In the genomic region with DNA sequence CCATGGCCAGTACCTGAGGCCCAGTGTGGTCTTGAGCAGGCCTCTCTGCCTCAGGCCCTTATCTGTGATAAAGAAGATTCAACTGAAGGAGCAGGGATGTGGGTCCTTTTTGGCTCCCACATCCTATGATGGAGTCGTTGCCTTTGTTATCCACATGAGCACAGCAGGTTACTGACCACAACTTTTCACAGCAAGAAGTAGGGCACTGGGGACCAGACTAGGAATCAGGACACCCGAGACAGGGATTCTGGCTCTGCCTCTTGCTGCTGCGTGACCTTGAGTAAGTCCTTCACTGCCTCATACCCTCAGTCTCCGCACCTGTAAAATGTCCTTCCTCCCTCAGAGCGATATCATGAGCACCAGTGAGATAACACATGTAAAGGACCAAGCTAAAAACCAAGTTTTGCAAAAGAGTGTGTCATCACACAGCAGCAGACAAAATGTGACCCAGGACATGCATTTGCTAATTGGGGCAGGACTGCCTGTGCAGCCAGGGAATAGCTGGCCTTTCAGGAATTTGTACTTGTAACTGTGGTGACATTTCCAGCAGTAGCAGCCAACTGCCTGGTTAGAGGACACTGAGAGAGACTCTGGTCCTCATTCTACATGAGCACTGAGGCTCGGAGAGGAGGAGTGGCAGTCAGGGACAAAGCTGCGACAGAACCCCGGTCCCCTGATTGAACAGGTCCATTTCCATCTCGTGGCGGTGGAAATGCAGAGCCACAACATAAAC, we compare ENCODE assay signal across 16 cellular contexts. TPM values are rescaled to one million over a fixed set of nuclear protein-coding genes. Genes with fewer than 3 reads are reported as not detected.
DNase-seq lines count a peak whose midpoint lies in the region; ATAC-seq and TF ChIP-seq lines count a peak whose summit lies in the region.
"Had no signal": no experiment of that assay in that cellular context is flagged by ENCODE, and none has a peak within 500 bp of the region (broad histone marks: within the 10 kb centered on the region; RNA-seq: fewer than 3 reads in every experiment).

No MANE protein-coding gene starts in this region.

- H3F3A ChIP-seq in neural cell (ENCODE audit: insufficient read depth, low read length, poor library complexity, severe bottlenecking) (no peaks in the 10 kb centered on the region), GM23248 (ENCODE audit: insufficient read depth) (no peaks in the 10 kb centered on the region)

- peak; percentile 47 for DNase-seq in activated effector memory CD4-positive, alpha-beta T cell treated with anti-CD3 and anti-CD28 coated beads, Interleukin-2, amount 50 U/mL, for 16 hours
- no peak for DNase-seq in activated effector memory CD4-positive, alpha-beta T cell treated with Interleukin-2 at 50 U/mL for 16 hours
- DNase-seq in Right ventricle myocardium superior (no peak), upper lobe of right lung (peak; percentile 21), NCI-H1417 (lab: John Stamatoyannopoulos, UW) (no peak), GM23248 (no peak)
- DNase-seq: KBM-7, NCI-H1092, NCI-H510A, SHP77 treated with DMSO at 0.1 percent for 48 hours had no signal

- H3K27ac ChIP-seq in neural cell (ENCODE audit: low read length) (no peak overlapping the region), upper lobe of right lung (no peak overlapping the region), GM23248 (no peak overlapping the region)
- H3K27ac ChIP-seq: BLaER1 treated with 17β-estradiol and CSF1 and Interleukin-3, amounts not matched to agents 10 nM and 100 nM had no signal

- H3K9ac ChIP-seq in neural cell (ENCODE audit: low read length) (peak overlapping the region; percentile 9), GM23248 (no peak overlapping the region)
- H3K9ac ChIP-seq: BLaER1 treated with 17β-estradiol and CSF1 and Interleukin-3, amounts not matched to agents 10 nM and 100 nM had no signal

- H3K36me3 ChIP-seq in neural cell (ENCODE audit: insufficient read depth, low read length) = no peaks in the 10 kb centered on the region
- H3K36me3 ChIP-seq in upper lobe of right lung = no peaks in the 10 kb centered on the region
- no peaks in the 10 kb centered on the region for H3K36me3 ChIP-seq in GM23248 (ENCODE audit: low read depth)
- H3K36me3 ChIP-seq: BLaER1 treated with 17β-estradiol and CSF1 and Interleukin-3, amounts not matched to agents 10 nM and 100 nM had no signal

- H3K27me3 ChIP-seq in neural cell (ENCODE audit: insufficient read depth, low read depth, low read length) = no peaks in the 10 kb centered on the region
- H3K27me3 ChIP-seq in upper lobe of right lung = no peaks in the 10 kb centered on the region
- peaks cover 19% of the 10 kb centered on the region; the same call in 1 of the 2 replicates for H3K27me3 ChIP-seq in GM23248 (replicated peaks; ENCODE audit: insufficient read depth)
- H3K27me3 ChIP-seq: BLaER1 treated with 17β-estradiol and CSF1 and Interleukin-3, amounts not matched to agents 10 nM and 100 nM had no signal

- TF ChIP-seq CTCF in neural cell (IDR thresholded peaks at IDR 0.05; ENCODE audit: poor library complexity, severe bottlenecking) (no peak), upper lobe of right lung (IDR thresholded peaks at IDR 0.05) (no peak)

- H3K4me1 ChIP-seq in upper lobe of right lung = no peaks in the 10 kb centered on the region
- H3K4me1 ChIP-seq in GM23248 (ENCODE audit: insufficient read depth) = no peaks in the 10 kb centered on the region

- H3K4me3 ChIP-seq in neural cell (ENCODE audit: low read length) (no peak overlapping the region), upper lobe of right lung (no peak overlapping the region), GM23248 (no peak overlapping the region)
- H3K4me3 ChIP-seq: BLaER1 treated with 17β-estradiol and CSF1 and Interleukin-3, amounts not matched to agents 10 nM and 100 nM had no signal

- no peaks in the 10 kb centered on the region for H3K9me2 ChIP-seq in neural cell (ENCODE audit: insufficient read depth, low read length)
- no peaks in the 10 kb centered on the region for H3K9me2 ChIP-seq in GM23248 (ENCODE audit: insufficient read depth)

- intact Hi-C loops in Right ventricle myocardium superior (cut with DNase I) (no loop called here), upper lobe of right lung (cut with DNase I) (no loop called here)

- no peak overlapping the region for H3K4me2 ChIP-seq in neural cell (ENCODE audit: low read length)
- no peak overlapping the region for H3K4me2 ChIP-seq in GM23248 (ENCODE audit: unreplicated experiment)
- H3K4me2 ChIP-seq: BLaER1 treated with 17β-estradiol and CSF1 and Interleukin-3, amounts not matched to agents 10 nM and 100 nM had no signal

- H4K20me1 ChIP-seq in neural cell (ENCODE audit: insufficient read depth) (no peaks in the 10 kb centered on the region), GM23248 (ENCODE audit: insufficient read depth) (no peaks in the 10 kb centered on the region)
- H4K20me1 ChIP-seq: BLaER1 treated with 17β-estradiol and CSF1 and Interleukin-3, amounts not matched to agents 10 nM and 100 nM had no signal

- peak; percentile 93 for ATAC-seq in Right ventricle myocardium superior (ENCODE audit: poor library complexity)
- no peak for ATAC-seq in upper lobe of right lung
- ATAC-seq in activated CD4-positive, CD25-positive, alpha-beta regulatory T cell treated with anti-CD3 and anti-CD28 coated beads, Interleukin-2, amount 50 U/mL, for 24 hours = no peak
- ATAC-seq: HCT116, Panc1 had no signal

- WGBS in GM23248 (ENCODE audit: low coverage in 1 of 2, low lambda C conversion rate in 2 of 2, missing lambda C conversion rate in 2 of 2), 2 experiments = 23 to 34% methylated on average over 9 to 10 of the region's 10 CpGs

- H3K79me2 ChIP-seq in neural cell (replicated peaks; ENCODE audit: insufficient read depth, low read length) = no peaks in the 10 kb centered on the region
- no peaks in the 10 kb centered on the region for H3K79me2 ChIP-seq in GM23248 (ENCODE audit: insufficient read depth)

- no peak for TF ChIP-seq RAD21 in neural cell (conservative IDR thresholded peaks at IDR 0.05)

- H2AFZ ChIP-seq in neural cell (ENCODE audit: low read depth, low read length) (no peak overlapping the region), GM23248 (no peak overlapping the region)

- in situ Hi-C loops in GM23248 (cut with MboI) = no loop called here

- no peak for TF ChIP-seq EP300 in neural cell (conservative IDR thresholded peaks at IDR 0.05; ENCODE audit: poor library complexity, severe bottlenecking)

- H3K9me3 ChIP-seq in neural cell (ENCODE audit: low read length) = no peaks in the 10 kb centered on the region
- no peaks in the 10 kb centered on the region for H3K9me3 ChIP-seq in upper lobe of right lung
- no peaks in the 10 kb centered on the region for H3K9me3 ChIP-seq in GM23248 (ENCODE audit: low read depth)
- H3K9me3 ChIP-seq: BLaER1 treated with 17β-estradiol and CSF1 and Interleukin-3, amounts not matched to agents 10 nM and 100 nM had no signal

TF ChIP-seq in neural cell, 6 proteins besides CTCF, POLR2A, EP300 and RAD21:
- no peak for TF ChIP-seq EZH2 (IDR thresholded peaks at IDR 0.05; ENCODE audit: borderline replicate concordance, insufficient read depth, low read length, poor library complexity, severe bottlenecking)
- TF ChIP-seq TAF1 (IDR thresholded peaks at IDR 0.05; ENCODE audit: low read depth) = no peak
- TF ChIP-seq POLR2AphosphoS5 (IDR thresholded peaks at IDR 0.05) = no peak
- TF ChIP-seq, protein P1, sequence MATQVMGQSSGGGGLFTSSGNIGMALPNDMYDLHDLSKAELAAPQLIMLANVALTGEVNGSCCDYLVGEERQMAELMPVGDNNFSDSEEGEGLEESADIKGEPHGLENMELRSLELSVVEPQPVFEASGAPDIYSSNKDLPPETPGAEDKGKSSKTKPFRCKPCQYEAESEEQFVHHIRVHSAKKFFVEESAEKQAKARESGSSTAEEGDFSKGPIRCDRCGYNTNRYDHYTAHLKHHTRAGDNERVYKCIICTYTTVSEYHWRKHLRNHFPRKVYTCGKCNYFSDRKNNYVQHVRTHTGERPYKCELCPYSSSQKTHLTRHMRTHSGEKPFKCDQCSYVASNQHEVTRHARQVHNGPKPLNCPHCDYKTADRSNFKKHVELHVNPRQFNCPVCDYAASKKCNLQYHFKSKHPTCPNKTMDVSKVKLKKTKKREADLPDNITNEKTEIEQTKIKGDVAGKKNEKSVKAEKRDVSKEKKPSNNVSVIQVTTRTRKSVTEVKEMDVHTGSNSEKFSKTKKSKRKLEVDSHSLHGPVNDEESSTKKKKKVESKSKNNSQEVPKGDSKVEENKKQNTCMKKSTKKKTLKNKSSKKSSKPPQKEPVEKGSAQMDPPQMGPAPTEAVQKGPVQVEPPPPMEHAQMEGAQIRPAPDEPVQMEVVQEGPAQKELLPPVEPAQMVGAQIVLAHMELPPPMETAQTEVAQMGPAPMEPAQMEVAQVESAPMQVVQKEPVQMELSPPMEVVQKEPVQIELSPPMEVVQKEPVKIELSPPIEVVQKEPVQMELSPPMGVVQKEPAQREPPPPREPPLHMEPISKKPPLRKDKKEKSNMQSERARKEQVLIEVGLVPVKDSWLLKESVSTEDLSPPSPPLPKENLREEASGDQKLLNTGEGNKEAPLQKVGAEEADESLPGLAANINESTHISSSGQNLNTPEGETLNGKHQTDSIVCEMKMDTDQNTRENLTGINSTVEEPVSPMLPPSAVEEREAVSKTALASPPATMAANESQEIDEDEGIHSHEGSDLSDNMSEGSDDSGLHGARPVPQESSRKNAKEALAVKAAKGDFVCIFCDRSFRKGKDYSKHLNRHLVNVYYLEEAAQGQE (IDR thresholded peaks at IDR 0.05; ENCODE audit: borderline replicate concordance) = no peak
- TF ChIP-seq MXI1 (conservative IDR thresholded peaks at IDR 0.05; ENCODE audit: poor library complexity, severe bottlenecking) = no peak
- TF ChIP-seq SMC3 (conservative IDR thresholded peaks at IDR 0.05; ENCODE audit: poor library complexity) = no peak

RNA-seq across cellular contexts. Expression of a gene that starts 13.2 kb away (rescaled TPM):
- total RNA-seq in Right ventricle myocardium superior = not detected
- polyA plus RNA-seq in neural cell = 0.12 TPM in 1 of 2 replicates, not detected in the other
- not detected in 2 replicates for polyA minus RNA-seq in neural cell
- not detected for total RNA-seq in upper lobe of right lung
- not detected in 2 replicates for total RNA-seq in GM23248 (2014; rRNA removed; shearing (Covaris generic))
- not detected in 2 replicates for polyA plus RNA-seq in GM23248 (2016; fragmentation: Nextera tagmentation; extraction: Ambion mirVana)
- total RNA-seq: A172 had no signal

RNA-seq across cellular contexts. Expression of a gene that starts 23.1 kb away (rescaled TPM):
- total RNA-seq in Right ventricle myocardium superior (not detected), upper lobe of right lung (3.0 TPM)
- polyA plus RNA-seq in neural cell (not detected in 2 replicates), GM23248 (2016; fragmentation: Nextera tagmentation; extraction: Ambion mirVana) (not detected in 2 replicates)
- not detected in 2 replicates for polyA minus RNA-seq in neural cell
- not detected in 2 replicates for total RNA-seq in GM23248 (2014; rRNA removed; shearing (Covaris generic))
- total RNA-seq: A172 had no signal

RNA-seq across cellular contexts. Expression of a gene that starts 52.6 kb away (rescaled TPM):
- total RNA-seq in Right ventricle myocardium superior = 12.0 TPM
- 0.61 and 0.92 TPM in 2 replicates for polyA plus RNA-seq in neural cell
- polyA minus RNA-seq in neural cell = 0.73 TPM in 1 of 2 replicates, not detected in the other
- 7.2 TPM for total RNA-seq in upper lobe of right lung
- total RNA-seq in GM23248 (2014; rRNA removed; shearing (Covaris generic)) = not detected in 2 replicates
- not detected in 2 replicates for polyA plus RNA-seq in GM23248 (2016; fragmentation: Nextera tagmentation; extraction: Ambion mirVana)

Comparison
In these comparisons a context has a peak if more than half of its experiments do, and no peak if none do; other contexts are left out.
1. DNase-seq: peak in activated effector memory CD4-positive, alpha-beta T cell treated with anti-CD3 and anti-CD28 coated beads, Interleukin-2, amount 50 U/mL, for 16 hours (single experiment) and upper lobe of right lung (single experiment); none in activated effector memory CD4-positive, alpha-beta T cell treated with Interleukin-2 at 50 U/mL for 16 hours (single experiment), Right ventricle myocardium superior (single experiment), NCI-H1417 (0 of 3) and GM23248 (single experiment).